ENCODE assay signal across 8 cellular contexts in the genomic region with DNA sequence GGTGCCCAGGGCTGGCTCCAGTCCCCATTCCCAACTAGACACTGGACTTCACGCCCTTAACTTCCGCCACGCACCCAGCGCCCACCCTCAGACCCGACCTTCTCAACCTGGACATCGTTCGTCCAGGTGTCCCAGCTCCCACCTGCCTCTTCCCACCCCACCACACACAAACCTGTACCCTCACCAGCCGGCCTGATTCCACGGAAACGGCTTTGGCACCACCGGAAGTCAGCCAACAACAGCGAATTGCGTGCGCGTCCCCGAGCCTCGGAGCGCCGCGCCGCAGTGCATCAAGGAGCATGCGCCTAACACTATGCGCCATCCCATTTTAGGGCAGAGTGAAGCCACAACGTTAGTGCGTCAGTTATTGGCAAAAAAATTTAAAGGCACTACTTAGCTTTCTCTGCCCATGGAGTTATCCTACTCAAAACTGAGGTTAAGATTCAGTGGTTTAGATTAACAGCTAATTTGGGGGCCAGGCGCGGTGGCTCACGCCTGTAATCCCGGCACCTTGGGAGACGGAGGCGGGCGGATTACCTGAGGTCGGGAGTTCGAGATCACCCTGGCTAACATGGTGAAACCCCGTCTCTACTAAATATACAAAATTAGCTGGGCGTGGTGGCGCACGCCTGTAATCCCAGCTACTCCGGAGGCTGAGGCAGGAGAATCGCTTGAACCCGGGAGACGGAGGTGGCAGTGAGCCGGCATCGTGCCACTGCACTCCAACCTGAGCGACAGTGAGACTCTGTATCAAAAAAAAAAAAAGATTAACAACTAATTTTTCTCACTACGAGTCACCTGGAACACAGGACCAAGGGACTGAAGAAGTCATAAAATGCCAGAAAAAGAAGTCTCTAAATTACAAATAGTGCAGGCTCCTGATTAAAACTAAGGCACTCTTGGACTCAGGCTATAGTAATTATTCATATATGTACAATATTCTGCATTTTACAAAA. TPM values are rescaled to one million over a fixed set of nuclear protein-coding genes. Genes with fewer than 3 reads are reported as not detected.
DNase-seq lines count a peak whose midpoint lies in the region; ATAC-seq, FAIRE-seq and TF ChIP-seq lines count a peak whose summit lies in the region.

Gene GON4L (minus strand): TSS at position 240 of the 956 bp plus-strand sequence. CDS start 3,434 bp downstream, outside the sequence.

- intact Hi-C loops in ascending aorta (cut with DNase I) = no loop called here
- intact Hi-C loops in psoas muscle (cut with DNase I) = loop anchor here in 1 of 2 donors (5.0 kb wide), 1 partner anchor 55 kb away; the partner anchor contains the start of gene RIT1

- peak; percentile 51 for ATAC-seq in HG02938 (IDR thresholded peaks at IDR 0.05; ENCODE audit: unreplicated experiment)
- peak; percentile 85 to 88 (median 86) for ATAC-seq in psoas muscle

- H3K27ac ChIP-seq in ascending aorta (peak within 1 kb of the TSS; percentile 77 to 79), right atrium auricular region (peak within 1 kb of the TSS; percentile 80 to 88), psoas muscle (peak within 1 kb of the TSS; percentile 93), urinary bladder (ENCODE audit: low read depth) (peak within 1 kb of the TSS; percentile 77)

- TF ChIP-seq CTCF in ascending aorta (IDR thresholded peaks at IDR 0.05) (no peak), right atrium auricular region (IDR thresholded peaks at IDR 0.05) (no peak), psoas muscle (IDR thresholded peaks at IDR 0.05) (no peak)

- H3K4me1 ChIP-seq in ascending aorta = peaks cover 8 to 26% of the 10 kb centered on the region in 2 donors
- H3K4me1 ChIP-seq in right atrium auricular region = peaks cover 0 to 30% of the 10 kb centered on the region in 2 donors
- H3K4me1 ChIP-seq in psoas muscle = peaks cover 15% of the 10 kb centered on the region
- no peaks in the 10 kb centered on the region for H3K4me1 ChIP-seq in urinary bladder (ENCODE audit: insufficient read depth)

- peak; percentile 90 for TF ChIP-seq POLR2A in GM12892 (IDR thresholded peaks at IDR 0.05; ENCODE audit: low read depth, low read length)

- H3K4me3 ChIP-seq in ascending aorta (peak within 1 kb of the TSS; percentile 57 to 74), right atrium auricular region (peak within 1 kb of the TSS; percentile 75 to 78), psoas muscle (peak within 1 kb of the TSS; percentile 87), urinary bladder (ENCODE audit: low read depth, low read length) (peak within 1 kb of the TSS; percentile 55)

- 10 to 14% (median 11%) methylated on average over 44 to 46 of the region's 46 CpGs for WGBS in psoas muscle, 3 donors
- WGBS in urinary bladder = 14% methylated on average over 46 of the region's 46 CpGs

- no peaks in the 10 kb centered on the region for H3K27me3 ChIP-seq in ascending aorta
- no peaks in the 10 kb centered on the region for H3K27me3 ChIP-seq in right atrium auricular region
- no peaks in the 10 kb centered on the region for H3K27me3 ChIP-seq in psoas muscle (ENCODE audit: insufficient read depth in 3 of 3, low read length in 2 of 3)

- peak; percentile 99 for FAIRE-seq in GM12892 (lab: Jason Lieb, UNC)

- peak; percentile 91 for DNase-seq in GM12892 (ENCODE audit: insufficient read length)
- DNase-seq in NCI-H2029 treated with DMSO at 0.1 percent for 48 hours (lab: John Stamatoyannopoulos, UW) = peak; percentile 79
- DNase-seq in T-helper 22 cell (ENCODE audit: low read depth) = peak; percentile 78
- peak; percentile 56 to 94 for DNase-seq in ascending aorta (ENCODE audit: low spot score in 2 of 2)
- DNase-seq in right atrium auricular region (ENCODE audit: low spot score) = peak; percentile 88
- peak; percentile 89 to 95 for DNase-seq in psoas muscle

- H3K36me3 ChIP-seq in ascending aorta = peaks cover 24 to 25% of the 10 kb centered on the region in 2 donors
- peaks cover 24% of the 10 kb centered on the region for H3K36me3 ChIP-seq in right atrium auricular region
- peaks cover 4 to 33% of the 10 kb centered on the region in 2 donors for H3K36me3 ChIP-seq in psoas muscle (ENCODE audit: insufficient read depth in 1 of 2, low read depth in 1 of 2)
- peaks cover 2% of the 10 kb centered on the region for H3K36me3 ChIP-seq in urinary bladder (ENCODE audit: insufficient read depth)

- H3K9me3 ChIP-seq in ascending aorta (no peaks in the 10 kb centered on the region), right atrium auricular region (no peaks in the 10 kb centered on the region), psoas muscle (no peaks in the 10 kb centered on the region)

RNA-seq across cellular contexts. Expression of gene GON4L, which starts in this region (rescaled TPM):
- 28.2 TPM for polyA plus RNA-seq in GM12892 (2012; ENCODE audit: missing spikeins)
- total RNA-seq in ascending aorta (19.9 TPM), right atrium auricular region (10 to 100 TPM; 14.9 to 22.4 TPM), psoas muscle (10 to 100 TPM; 21.0 to 29.9 (median 24.1) TPM), urinary bladder (51.7 TPM)
- polyA plus RNA-seq in psoas muscle (10 to 100 TPM; 10.6 to 16.6 (median 12.0) TPM), urinary bladder (17.6 TPM)

Comparison
In these comparisons a context has a peak if more than half of its experiments do, and no peak if none do; other contexts are left out.
1. Peak in every context shown above with its lines: DNase-seq, ATAC-seq, H3K4me3 ChIP-seq and H3K27ac ChIP-seq.